ENCODE assay signal across 1 cellular context in the genomic region with DNA sequence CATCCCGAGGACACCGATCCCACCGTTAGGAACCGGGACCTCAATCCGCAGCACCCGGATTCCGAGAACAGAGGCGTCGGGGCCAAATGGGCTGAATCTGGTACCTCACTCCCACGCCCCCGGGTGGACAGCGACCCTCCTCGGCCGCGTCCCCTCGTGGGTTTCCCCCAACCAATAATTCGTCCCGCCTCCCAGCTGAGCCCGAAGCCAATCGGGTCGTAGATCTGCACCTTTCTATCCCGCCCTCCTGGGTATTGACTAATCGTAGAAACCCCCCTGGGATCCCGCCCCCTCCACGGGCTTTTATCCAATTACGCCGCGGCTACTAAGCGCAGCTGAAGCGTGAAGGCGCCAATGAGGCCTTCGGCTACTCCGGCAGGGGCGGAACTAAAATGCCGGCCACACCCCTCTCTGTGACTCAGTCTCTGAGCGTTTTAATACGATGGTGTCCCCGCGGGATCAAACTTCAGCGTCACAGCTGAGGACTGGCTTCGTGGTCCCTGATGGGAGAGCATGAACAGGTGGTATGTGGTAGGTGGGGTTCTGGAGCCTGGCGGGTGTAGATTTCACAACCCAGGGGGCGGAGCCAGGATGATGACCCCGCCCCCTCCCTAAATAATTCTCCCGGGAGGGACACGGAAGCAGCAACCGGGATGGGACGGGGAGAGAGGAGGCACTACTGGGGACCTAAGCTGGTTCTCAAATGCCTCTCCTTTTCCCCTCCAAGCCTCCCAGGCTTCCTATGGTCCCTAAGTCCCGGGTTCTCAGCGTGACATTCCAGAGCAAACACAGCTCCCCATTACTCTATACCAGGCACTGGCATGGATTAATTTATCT.
TF ChIP-seq lines count a peak whose summit lies in the region.

A gene with protein sequence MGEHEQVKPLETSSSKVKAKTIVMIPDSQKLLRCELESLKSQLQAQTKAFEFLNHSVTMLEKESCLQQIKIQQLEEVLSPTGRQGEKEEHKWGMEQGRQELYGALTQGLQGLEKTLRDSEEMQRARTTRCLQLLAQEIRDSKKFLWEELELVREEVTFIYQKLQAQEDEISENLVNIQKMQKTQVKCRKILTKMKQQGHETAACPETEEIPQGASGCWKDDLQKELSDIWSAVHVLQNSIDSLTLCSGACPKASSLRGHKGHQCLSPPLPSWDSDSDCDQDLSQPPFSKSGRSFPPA (plus strand): TSS at position 416 of the 837 bp plus-strand sequence. CDS start 88 bp downstream, at position 504.
TSS of gene TMEM205 (minus strand) at position 165 of the 837 bp plus-strand sequence. CDS start 649 bp downstream, outside the sequence.

TF ChIP-seq in HepG2, 621 proteins besides CTCF, POLR2A, EP300 and RAD21 (continued from another document):
- TF ChIP-seq ZBTB37 (CRISPR knock-in tag; IDR thresholded peaks at IDR 0.05) (no peak), ASH2L (IDR thresholded peaks at IDR 0.05; ENCODE audit: insufficient read length, low read depth, low read length) (peak; percentile 26), MAX (IDR thresholded peaks at IDR 0.05) (peak; percentile 68), ZNF333 (CRISPR knock-in tag; IDR thresholded peaks at IDR 0.05; ENCODE audit: borderline replicate concordance) (no peak), NFKB2 (CRISPR knock-in tag; IDR thresholded peaks at IDR 0.05; ENCODE audit: borderline replicate concordance) (0 out of 2 replicates have a peak, but pooled peaks have one; percentile 12)
